29 cellular contexts compared by ENCODE assay signal in the genomic region with DNA sequence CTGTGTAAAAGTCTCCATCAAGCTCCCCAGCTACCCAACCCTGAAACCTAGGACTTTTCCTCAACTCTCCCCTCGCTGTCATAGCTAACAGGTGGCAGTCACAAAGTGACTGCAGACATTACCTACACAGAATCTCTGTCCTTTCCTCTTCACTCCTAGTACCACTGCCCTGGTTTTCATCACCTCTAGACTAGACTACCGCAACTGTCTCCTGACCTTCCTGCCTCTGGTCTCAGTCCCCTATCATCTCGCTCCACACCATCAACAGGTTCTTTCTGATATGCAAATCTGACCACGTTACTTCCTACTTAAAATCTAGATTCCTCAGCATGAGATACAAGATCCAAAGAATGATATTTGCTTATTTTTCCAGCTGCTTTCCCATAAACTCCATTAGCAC.
"Had no signal": no experiment of that assay in that cellular context is flagged by ENCODE, and none has a peak within 500 bp of the region (broad histone marks: within the 10 kb centered on the region; RNA-seq: fewer than 3 reads in every experiment).

No MANE protein-coding gene starts in this region.

- H3K4me3 Mint-ChIP-seq: natural killer cell; nephron; neural progenitor cell; stimulated activated effector memory CD8-positive, alpha-beta T cell treated with anti-CD3 and anti-CD28 coated beads, Interleukin-12 subunit alpha, Interleukin-12 subunit beta, amount 100 ng/mL, for 72 hours; stimulated activated naive B cell treated with anti-CD40 and anti-IgM and Interleukin-4, amounts not matched to agents 10 μg/mL and 1 μg/mL and 100 μg/mL, for 72 hours; stimulated activated naive CD8-positive, alpha-beta T cell treated with anti-CD3 and anti-CD28 coated beads, Interleukin-15, amount 100 ng/mL, for 72 hours; type B pancreatic cell had no signal

- H3K4me1 ChIP-seq: neural progenitor cell, parathyroid adenoma, psoas muscle, right lobe of liver, sigmoid colon, suprapubic skin, testis, tibial artery, transverse colon, upper lobe of right lung, uterus had no signal

- H3K36me3 Mint-ChIP-seq: natural killer cell; stimulated activated effector memory CD8-positive, alpha-beta T cell treated with anti-CD3 and anti-CD28 coated beads, Interleukin-12 subunit alpha, Interleukin-12 subunit beta, amount 100 ng/mL, for 72 hours; type B pancreatic cell had no signal

- H3K79me2 ChIP-seq: parathyroid adenoma had no signal

- H3K4me2 ChIP-seq: neural progenitor cell had no signal

- H3K9me3 ChIP-seq: ovary, psoas muscle, right lobe of liver, sigmoid colon, suprapubic skin, testis, tibial artery, transverse colon, upper lobe of right lung, uterus had no signal

- H2AFZ ChIP-seq: neural progenitor cell, parathyroid adenoma had no signal

- H3K27me3 Mint-ChIP-seq: progenitor cell of endocrine pancreas; stimulated activated naive B cell treated with anti-CD40 and anti-IgM and Interleukin-4, amounts not matched to agents 10 μg/mL and 1 μg/mL and 100 μg/mL, for 72 hours; stimulated activated naive CD8-positive, alpha-beta T cell treated with anti-CD3 and anti-CD28 coated beads, Interleukin-15, amount 100 ng/mL, for 72 hours; type B pancreatic cell had no signal

- H3K9me3 Mint-ChIP-seq: natural killer cell; nephron; stimulated activated effector memory CD8-positive, alpha-beta T cell treated with anti-CD3 and anti-CD28 coated beads, Interleukin-12 subunit alpha, Interleukin-12 subunit beta, amount 100 ng/mL, for 72 hours; stimulated activated naive CD8-positive, alpha-beta T cell treated with anti-CD3 and anti-CD28 coated beads, Interleukin-15, amount 100 ng/mL, for 72 hours; type B pancreatic cell had no signal

- H3K4me3 ChIP-seq: neural progenitor cell, ovary, psoas muscle, right lobe of liver, sigmoid colon, suprapubic skin, testis, tibial artery, transverse colon, upper lobe of right lung, uterus had no signal

- FAIRE-seq: small intestine had no signal

- DNase-seq: natural killer cell; occipital lobe; ovary; posterior cingulate gyrus; psoas muscle; right cardiac atrium; right lobe of liver; sigmoid colon; stimulated activated CD4-positive, alpha-beta T cell treated with anti-CD3 and anti-CD28 coated beads, Interleukin-15, amount 100 ng/mL, for 24 hours; stimulated activated CD4-positive, alpha-beta T cell treated with anti-CD3 and anti-CD28 coated beads, Interleukin-2, amount 100 ng/mL, for 24 hours; stimulated activated CD4-positive, alpha-beta T cell treated with anti-CD3 and anti-CD28 coated beads, Interleukin-2, amount 100 ng/mL, for 48 hours; stimulated activated CD4-positive, alpha-beta T cell treated with anti-CD3 and anti-CD28 coated beads, Interleukin-4, amount 100 ng/mL, for 24 hours; stimulated activated naive B cell treated with anti-CD40 and anti-IgM and Interleukin-4, amounts not matched to agents 10 μg/mL and 1 μg/mL and 100 μg/mL, for 72 hours; stimulated activated naive CD8-positive, alpha-beta T cell treated with anti-CD3 and anti-CD28 coated beads, Interleukin-15, amount 100 ng/mL, for 72 hours; stimulated activated naive CD8-positive, alpha-beta T cell treated with anti-CD3 and anti-CD28 coated beads, Interleukin-15, Interleukin-2, amounts not matched to agents 100 U/mL and 50 U/mL, for 24 hours; substantia nigra; testis; tibial artery; transverse colon; upper lobe of right lung; uterus had no signal

- H3K36me3 ChIP-seq: neural progenitor cell, ovary, right lobe of liver, suprapubic skin, transverse colon, upper lobe of right lung, uterus had no signal

- H3K27me3 ChIP-seq: neural progenitor cell, ovary, right lobe of liver, sigmoid colon, suprapubic skin, testis, tibial artery, transverse colon, upper lobe of right lung, uterus had no signal

- H3K4me1 Mint-ChIP-seq: natural killer cell; stimulated activated naive CD8-positive, alpha-beta T cell treated with anti-CD3 and anti-CD28 coated beads, Interleukin-15, amount 100 ng/mL, for 72 hours had no signal

- ATAC-seq: natural killer cell; psoas muscle; right cardiac atrium; right lobe of liver; stimulated activated effector memory CD8-positive, alpha-beta T cell treated with anti-CD3 and anti-CD28 coated beads, Interleukin-12 subunit alpha, Interleukin-12 subunit beta, amount 100 ng/mL, for 72 hours; stimulated activated naive B cell treated with anti-CD40 and anti-IgM and Interleukin-4, amounts not matched to agents 10 μg/mL and 1 μg/mL and 100 μg/mL, for 72 hours; stimulated activated naive CD8-positive, alpha-beta T cell treated with anti-CD3 and anti-CD28 coated beads, Interleukin-15, amount 100 ng/mL, for 72 hours; stimulated activated naive CD8-positive, alpha-beta T cell treated with anti-CD3 and anti-CD28 coated beads, Interleukin-15, Interleukin-2, amounts not matched to agents 100 U/mL and 50 U/mL, for 24 hours; upper lobe of right lung had no signal

- H3K27ac ChIP-seq: neural progenitor cell, ovary, parathyroid adenoma, psoas muscle, right lobe of liver, sigmoid colon, suprapubic skin, testis, tibial artery, transverse colon, upper lobe of right lung, uterus had no signal

- H3K9ac ChIP-seq: neural progenitor cell, parathyroid adenoma had no signal

- H3K27ac Mint-ChIP-seq: natural killer cell; nephron; neural progenitor cell; progenitor cell of endocrine pancreas; stimulated activated effector memory CD8-positive, alpha-beta T cell treated with anti-CD3 and anti-CD28 coated beads, Interleukin-12 subunit alpha, Interleukin-12 subunit beta, amount 100 ng/mL, for 72 hours; stimulated activated naive B cell treated with anti-CD40 and anti-IgM and Interleukin-4, amounts not matched to agents 10 μg/mL and 1 μg/mL and 100 μg/mL, for 72 hours; stimulated activated naive CD8-positive, alpha-beta T cell treated with anti-CD3 and anti-CD28 coated beads, Interleukin-15, amount 100 ng/mL, for 72 hours; type B pancreatic cell had no signal
